ENCODE assay signal across 7 cellular contexts in the genomic region with DNA sequence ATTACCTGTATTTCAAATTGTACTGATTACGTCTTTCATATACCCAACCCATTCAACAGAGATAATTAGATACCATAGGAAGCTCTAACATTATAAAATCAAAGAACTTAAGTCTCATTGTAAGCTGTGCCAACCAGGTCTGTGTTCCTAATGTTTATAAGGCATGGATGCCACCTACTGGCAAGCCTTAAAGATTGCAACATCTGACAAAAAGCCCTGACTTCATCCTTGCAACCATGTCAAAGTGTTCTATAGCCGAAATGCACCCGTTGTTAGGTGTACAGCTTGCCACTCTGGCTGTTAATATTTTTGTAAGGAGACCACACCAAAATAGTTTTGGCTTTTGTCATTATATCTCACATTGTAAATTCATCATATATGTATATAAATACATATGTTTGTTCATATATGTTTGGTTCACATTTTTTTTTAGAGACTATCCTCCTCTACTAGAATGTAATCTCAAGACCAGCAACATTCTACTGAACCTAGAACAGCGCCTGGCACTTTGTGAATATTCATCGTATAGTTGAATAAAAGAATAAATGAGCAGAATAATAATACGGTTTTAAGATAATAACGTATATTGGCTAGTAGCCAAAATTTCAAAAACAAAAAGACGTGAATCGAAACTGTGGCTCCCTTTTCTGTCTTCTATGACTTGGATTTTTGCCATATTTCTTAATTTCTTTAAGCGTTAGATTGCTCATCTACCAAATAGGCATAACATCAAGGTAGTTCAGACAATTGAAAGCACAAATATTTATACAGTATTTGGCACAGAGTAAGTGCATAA.
DNase-seq lines count a peak whose midpoint lies in the region; ATAC-seq and TF ChIP-seq lines count a peak whose summit lies in the region.

No MANE protein-coding gene starts in this region.

- ATAC-seq in GM21360 (IDR thresholded peaks at IDR 0.05; ENCODE audit: unreplicated experiment) (peak; percentile 99), HG03521 (IDR thresholded peaks at IDR 0.05; ENCODE audit: unreplicated experiment) (peak; percentile 94)

- H3K4me1 Mint-ChIP-seq in activated CD4-positive, alpha-beta memory T cell treated with anti-CD3 and anti-CD28 coated beads, Interleukin-2, amount 10 ng/mL, durations not matched to agents 7 days and 5 days = peaks cover 7% of the 10 kb centered on the region

- no peaks in the 10 kb centered on the region for H3K79me2 ChIP-seq in osteoblast (ENCODE audit: insufficient read depth, low read length)

- H3K27ac Mint-ChIP-seq in activated CD4-positive, alpha-beta memory T cell treated with anti-CD3 and anti-CD28 coated beads, Interleukin-2, amount 10 ng/mL, durations not matched to agents 7 days and 5 days = no peak overlapping the region

- no peaks in the 10 kb centered on the region for H3K27me3 ChIP-seq in osteoblast (ENCODE audit: insufficient read depth, low read length)

- CTCF ChIA-PET in activated CD4-positive, alpha-beta memory T cell treated with anti-CD3 and anti-CD28 coated beads, Interleukin-2, amount 10 ng/mL, durations not matched to agents 7 days and 5 days (lab: Charles Lee) = interaction anchor here (0.5 to 2.5 kb wide), 9 partner anchors 10 to 956 kb away, joined by 3 to 41 read pairs (median 3); no protein-coding TSS in a partner anchor

- H3K9me3 ChIP-seq in osteoblast (ENCODE audit: low read depth, low read length) = no peaks in the 10 kb centered on the region

- H3K4me1 ChIP-seq in osteoblast (ENCODE audit: insufficient read depth, low read length) = peaks cover 4% of the 10 kb centered on the region

- peaks cover 7% of the 10 kb centered on the region for H3K27me3 Mint-ChIP-seq in activated CD4-positive, alpha-beta memory T cell treated with anti-CD3 and anti-CD28 coated beads, Interleukin-2, amount 10 ng/mL, durations not matched to agents 7 days and 5 days

- no peak overlapping the region for H3K4me2 ChIP-seq in osteoblast (ENCODE audit: insufficient read depth, low read length)

- no peaks in the 10 kb centered on the region for H3K36me3 Mint-ChIP-seq in activated CD4-positive, alpha-beta memory T cell treated with anti-CD3 and anti-CD28 coated beads, Interleukin-2, amount 10 ng/mL, durations not matched to agents 7 days and 5 days (ENCODE audit: low read depth)

- no peak overlapping the region for H2AFZ ChIP-seq in osteoblast (ENCODE audit: low read length)

- no peak overlapping the region for H3K4me3 Mint-ChIP-seq in activated CD4-positive, alpha-beta memory T cell treated with anti-CD3 and anti-CD28 coated beads, Interleukin-2, amount 10 ng/mL, durations not matched to agents 7 days and 5 days

- TF ChIP-seq CTCF in fibroblast of the aortic adventitia (IDR thresholded peaks at IDR 0.05; ENCODE audit: insufficient read depth, low read length) = peak; percentile 75
- peak; percentile 86 for TF ChIP-seq CTCF in osteoblast (IDR thresholded peaks at IDR 0.05; ENCODE audit: extremely low read depth, low read depth, low read length)

- H3K27ac ChIP-seq in osteoblast (ENCODE audit: low read depth, low read length) = no peak overlapping the region

- H3K4me3 ChIP-seq in fibroblast of the aortic adventitia (ENCODE audit: low read depth, low read length) = no peak overlapping the region
- H3K4me3 ChIP-seq in osteoblast (ENCODE audit: insufficient read depth, low read length) = no peak overlapping the region

- POLR2A ChIA-PET in activated CD4-positive, alpha-beta memory T cell treated with anti-CD3 and anti-CD28 coated beads, Interleukin-2, amount 10 ng/mL, durations not matched to agents 7 days and 5 days (lab: Charles Lee) = no interaction called here

- H3K36me3 ChIP-seq in osteoblast (ENCODE audit: insufficient read depth, low read length) = no peaks in the 10 kb centered on the region

- peak; percentile 45 for DNase-seq in ELF-1 (ENCODE audit: low read depth, low spot score)
- DNase-seq in NCI-H524 treated with DMSO at 0.1 percent for 48 hours (lab: John Stamatoyannopoulos, UW) = peak; percentile 61
- peak; percentile 27 for DNase-seq in activated CD4-positive, alpha-beta memory T cell treated with anti-CD3 and anti-CD28 coated beads, Interleukin-2, amount 10 ng/mL, durations not matched to agents 7 days and 5 days
- DNase-seq in fibroblast of the aortic adventitia (ENCODE audit: low read depth) = peak; percentile 91
- DNase-seq in osteoblast (ENCODE audit: insufficient read length, low spot score, missing footprints) = peak; percentile 88

- H4K20me1 ChIP-seq in osteoblast (ENCODE audit: insufficient read depth, low read length) = no peaks in the 10 kb centered on the region

- H3K9me3 Mint-ChIP-seq in activated CD4-positive, alpha-beta memory T cell treated with anti-CD3 and anti-CD28 coated beads, Interleukin-2, amount 10 ng/mL, durations not matched to agents 7 days and 5 days = no peaks in the 10 kb centered on the region

Comparison
In these comparisons a context has a peak if more than half of its experiments do, and no peak if none do; other contexts are left out.
1. DNase-seq: peak in every context shown above with its lines; median percentile 91 in fibroblast of the aortic adventitia; 88 in osteoblast; 61 in NCI-H524 treated with DMSO at 0.1 percent for 48 hours; 45 in ELF-1; 27 in activated CD4-positive, alpha-beta memory T cell treated with anti-CD3 and anti-CD28 coated beads, Interleukin-2, amount 10 ng/mL, durations not matched to agents 7 days and 5 days.